Comparison of ENCODE assay signal across 9 cellular contexts in genomic region chr7:112782498-112782897, GRCh38. TPM values are rescaled to one million over a fixed set of nuclear protein-coding genes. Genes with fewer than 3 reads are reported as not detected.
DNase-seq lines count a peak whose midpoint lies in the region; ATAC-seq and TF ChIP-seq lines count a peak whose summit lies in the region.
"Had no signal": no experiment of that assay in that cellular context is flagged by ENCODE, and none has a peak within 500 bp of the region (broad histone marks: within the 10 kb centered on the region; RNA-seq: fewer than 3 reads in every experiment).

No MANE protein-coding gene starts in this region.

- no peak overlapping the region for H2AFZ ChIP-seq in OCI-LY3 (ENCODE audit: low read depth, low read length)

- peak; percentile 95 for ATAC-seq in GM18907 (IDR thresholded peaks at IDR 0.05; ENCODE audit: unreplicated experiment)
- ATAC-seq in HG02840 (IDR thresholded peaks at IDR 0.05; ENCODE audit: low FRiP score, unreplicated experiment) = peak; percentile 90
- no peak for ATAC-seq in right lobe of liver

- intact Hi-C loops in right lobe of liver (cut with DNase I) = no loop called here

- TF ChIP-seq POLR2A in tibial nerve (IDR thresholded peaks at IDR 0.05) (no peak), right lobe of liver (IDR thresholded peaks at IDR 0.05) (no peak)

- H3K79me2 ChIP-seq in OCI-LY3 (ENCODE audit: low read length) = peaks cover 73% of the 10 kb centered on the region

- H3K9me3 ChIP-seq in OCI-LY3 (ENCODE audit: insufficient read depth, low read length) = no peaks in the 10 kb centered on the region
- no peaks in the 10 kb centered on the region for H3K9me3 ChIP-seq in tibial nerve
- no peaks in the 10 kb centered on the region for H3K9me3 ChIP-seq in right lobe of liver

- H3K27ac ChIP-seq in OCI-LY3 (ENCODE audit: low read length) (peak overlapping the region; percentile 57), tibial nerve (no peak overlapping the region), right lobe of liver (no peak overlapping the region)

- H3K4me1 ChIP-seq in OCI-LY3 (ENCODE audit: low read length) (peaks cover 17% of the 10 kb centered on the region), tibial nerve (peaks cover 0 to 12% (median 2%) of the 10 kb centered on the region in 4 donors), right lobe of liver (no peaks in the 10 kb centered on the region)

- H3K36me3 ChIP-seq in OCI-LY3 (replicated peaks; ENCODE audit: low read depth, low read length) = peaks cover 36% of the 10 kb centered on the region
- peaks cover 0 to 26% (median 0%) of the 10 kb centered on the region in 3 donors for H3K36me3 ChIP-seq in tibial nerve
- peaks cover 0 to 5% (median 0%) of the 10 kb centered on the region in 4 donors for H3K36me3 ChIP-seq in right lobe of liver

- peak overlapping the region; percentile 49 for H3K4me2 ChIP-seq in OCI-LY3 (ENCODE audit: low read length)

- H3K27me3 ChIP-seq in OCI-LY3 (ENCODE audit: low read depth, low read length) (no peaks in the 10 kb centered on the region), tibial nerve (no peaks in the 10 kb centered on the region), right lobe of liver (no peaks in the 10 kb centered on the region)

- DNase-seq in GM03348 (ENCODE audit: low spot score) (peak; percentile 4), NCI-H2029 treated with DMSO at 0.1 percent for 48 hours (lab: John Stamatoyannopoulos, UW) (no peak), islet precursor cell (no peak), tibial nerve (ENCODE audit: low spot score in 2 of 2) (no peak), right lobe of liver (no peak)
- DNase-seq: COR-L47 had no signal

- 0 out of 2 replicates have a peak, but pooled peaks cover 5% of the 10 kb centered on the region for H4K20me1 ChIP-seq in OCI-LY3 (ENCODE audit: insufficient read depth, low read length)

- H3K9ac ChIP-seq in OCI-LY3 (ENCODE audit: low read length) = no peak overlapping the region

- no peak for TF ChIP-seq EP300 in tibial nerve (IDR thresholded peaks at IDR 0.05)

- TF ChIP-seq CTCF in OCI-LY3 (IDR thresholded peaks at IDR 0.05; ENCODE audit: low read depth, low read length) (no peak), tibial nerve (IDR thresholded peaks at IDR 0.05) (no peak), right lobe of liver (IDR thresholded peaks at IDR 0.05) (no peak)

- H3K4me3 ChIP-seq in OCI-LY3 (ENCODE audit: low read length) = no peak overlapping the region
- H3K4me3 ChIP-seq in tibial nerve = no peak overlapping the region
- H3K4me3 ChIP-seq in right lobe of liver = no peak overlapping the region

RNA-seq across cellular contexts. Expression of gene TMEM168, which starts 7.7 kb away (rescaled TPM):
- total RNA-seq in tibial nerve (10 to 100 TPM; 15.6 to 30.6 (median 28.4) TPM), right lobe of liver (1 to 10 TPM; 5.8 to 9.1 (median 7.3) TPM)

Comparison
In these comparisons a context has a peak if more than half of its experiments do, and no peak if none do; other contexts are left out.
1. ATAC-seq: peak in GM18907 (single experiment) and HG02840 (single experiment); none in right lobe of liver (0 of 4).